8 cellular contexts compared by ENCODE assay signal in the genomic region with DNA sequence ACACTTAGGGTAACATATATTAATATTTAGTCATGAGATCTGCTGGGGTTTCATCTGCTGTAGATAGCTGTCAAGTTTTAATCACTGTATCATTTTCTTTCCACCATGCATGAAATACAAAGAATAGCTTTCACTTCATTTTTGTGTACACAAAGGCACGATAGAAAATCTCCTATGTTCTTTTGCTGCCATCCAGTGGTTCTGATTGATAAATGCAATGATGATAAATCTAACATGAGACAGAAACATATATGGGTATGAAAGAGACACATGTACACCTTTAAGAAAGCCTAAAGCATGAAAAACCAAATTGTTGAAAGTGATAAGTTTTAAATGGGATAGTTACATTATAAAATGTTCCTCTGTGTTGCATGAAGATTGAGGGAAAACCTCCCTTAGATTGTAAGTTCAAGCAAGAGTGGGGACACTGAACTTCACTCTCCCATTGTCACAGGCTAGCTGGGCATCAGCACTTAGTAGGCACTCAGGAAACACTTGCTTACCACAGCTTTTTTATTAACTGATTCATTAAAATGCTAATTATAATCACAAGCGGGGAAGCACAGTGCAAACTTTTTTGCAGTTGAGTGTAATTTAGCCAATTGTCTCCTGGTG. TPM values are rescaled to one million over a fixed set of nuclear protein-coding genes. Genes with fewer than 3 reads are reported as not detected.
DNase-seq lines count a peak whose midpoint lies in the region; ATAC-seq, FAIRE-seq and TF ChIP-seq lines count a peak whose summit lies in the region.

No MANE protein-coding gene starts in this region.

- H3K23ac ChIP-seq in H1 (ENCODE audit: insufficient read length): no peak overlapping the region

- H4K20me1 ChIP-seq in OCI-LY3 (ENCODE audit: insufficient read depth, low read length) (no peaks in the 10 kb centered on the region), H1 (replicated peaks in 1 of 2; ENCODE audit: control insufficient read depth in 1 of 2, insufficient read depth in 2 of 2, low read length in 2 of 2) (no peaks in the 10 kb centered on the region)

- H4K91ac ChIP-seq in H1 (replicated peaks; ENCODE audit: insufficient read length, low read length): no peak overlapping the region

- H3K4me1 Mint-ChIP-seq in nephron: peaks cover 6% of the 10 kb centered on the region
- H3K4me1 Mint-ChIP-seq in activated naive CD8-positive, alpha-beta T cell treated with anti-CD3 and anti-CD28 coated beads, Interleukin-2, amount 50 U/mL, for 24 hours: no peaks in the 10 kb centered on the region

- CTCF ChIA-PET in H1 (lab: Charles Lee; ENCODE audit: partially characterized antibody): interaction anchor here (0.8 to 4.9 kb wide), 38 partner anchors 9 to 785 kb away, joined by 3 to 32 read pairs (median 4); no protein-coding TSS in a partner anchor

- no peak overlapping the region for H2BK5ac ChIP-seq in H1 (ENCODE audit: low read depth, low read length)

- in situ Hi-C loops in KBM-7 (cut with MboI; ENCODE audit: low pct_unique_long_range_greater_than_20kb, low sequenced_read_pairs): no loop called here

- H2AK5ac ChIP-seq in H1 (ENCODE audit: low read depth, low read length): no peak overlapping the region

- no peaks in the 10 kb centered on the region for H3K36me3 Mint-ChIP-seq in nephron (ENCODE audit: low read depth)
- no peaks in the 10 kb centered on the region for H3K36me3 Mint-ChIP-seq in activated naive CD8-positive, alpha-beta T cell treated with anti-CD3 and anti-CD28 coated beads, Interleukin-2, amount 50 U/mL, for 24 hours (ENCODE audit: low read depth)

- H3K79me2 ChIP-seq in OCI-LY3 (ENCODE audit: low read length) (no peaks in the 10 kb centered on the region), H1 (ENCODE audit: control insufficient read depth in 1 of 2, insufficient read depth in 2 of 2, low read length in 2 of 2) (no peaks in the 10 kb centered on the region)

- H3K14ac ChIP-seq in H1 (ENCODE audit: insufficient read length): no peak overlapping the region

- no peak overlapping the region for H2BK20ac ChIP-seq in H1 (ENCODE audit: low read length)

- TF ChIP-seq EP300 in H1 (IDR thresholded peaks at IDR 0.05; ENCODE audit: borderline replicate concordance in 1 of 2, low read depth in 2 of 2, low read length in 2 of 2): no peak

- H3K9me3 Mint-ChIP-seq in nephron: no peaks in the 10 kb centered on the region
- no peaks in the 10 kb centered on the region for H3K9me3 Mint-ChIP-seq in activated naive CD8-positive, alpha-beta T cell treated with anti-CD3 and anti-CD28 coated beads, Interleukin-2, amount 50 U/mL, for 24 hours

- H3K4me3 Mint-ChIP-seq in nephron: no peak overlapping the region
- no peak overlapping the region for H3K4me3 Mint-ChIP-seq in activated naive CD8-positive, alpha-beta T cell treated with anti-CD3 and anti-CD28 coated beads, Interleukin-2, amount 50 U/mL, for 24 hours

- no peak for TF ChIP-seq POLR2A in H1 (IDR thresholded peaks at IDR 0.05; ENCODE audit: control extremely low read depth in 1 of 2, low read depth in 2 of 2, low read length in 2 of 2)

- H3K4me3 ChIP-seq in OCI-LY3 (ENCODE audit: low read length) (no peak overlapping the region), H1 (ENCODE audit: extremely low read depth in 1 of 4, insufficient read depth in 2 of 4, low read depth in 3 of 4, low read length in 4 of 4) (no peak overlapping the region)

- H3K27me3 ChIP-seq in OCI-LY3 (ENCODE audit: low read depth, low read length): no peaks in the 10 kb centered on the region
- H3K27me3 ChIP-seq in H1 (replicated peaks in 1 of 4; ENCODE audit: control insufficient read depth in 3 of 4, extremely low read depth in 1 of 4, insufficient read depth in 3 of 4, low read length in 3 of 4): no peaks in the 10 kb centered on the region

- peak; percentile 86 to 90 for TF ChIP-seq RAD21 in H1 (IDR thresholded peaks at IDR 0.05 in 1 of 2, conservative IDR thresholded peaks at IDR 0.05 in 1 of 2; ENCODE audit: low read depth in 2 of 2, low read length in 2 of 2)

- H2BK120ac ChIP-seq in H1 (replicated peaks; ENCODE audit: low read depth, low read length): no peak overlapping the region

- DNase-seq in DMS53 (lab: John Stamatoyannopoulos, UW) (peak; percentile 83), KBM-7 (peak; percentile 54), H1 (ENCODE audit: low read depth in 1 of 2, low spot score in 2 of 2) (no peak)
- DNase-seq in activated naive CD8-positive, alpha-beta T cell treated with anti-CD3 and anti-CD28 coated beads, Interleukin-2, amount 50 U/mL, for 24 hours: no peak
- DNase-seq in activated naive CD4-positive, alpha-beta T cell treated with anti-CD3 and anti-CD28 coated beads, Interleukin-2, amount 50 U/mL, for 16 hours: no peak

- H4K5ac ChIP-seq in H1 (ENCODE audit: insufficient read length, low read depth, low read length): no peak overlapping the region

- H3K23me2 ChIP-seq in H1 (ENCODE audit: low read depth, low read length): no peaks in the 10 kb centered on the region

- no peak overlapping the region for H2AFZ ChIP-seq in OCI-LY3 (ENCODE audit: low read depth, low read length)
- H2AFZ ChIP-seq in H1 (ENCODE audit: low read length): no peak overlapping the region

- 50% methylated on average over 2 of the region's 2 CpGs; no CpG with 5 or more reads in 1 of the 2 experiments for WGBS in H1 (ENCODE audit: extremely low coverage in 1 of 2, insufficient coverage in 1 of 2, insufficient read length in 1 of 2, insufficient replicate concordance in 2 of 2, low coverage in 1 of 2, low lambda C conversion rate in 2 of 2, missing lambda C conversion rate in 1 of 2), 2 experiments

- H2BK12ac ChIP-seq in H1 (ENCODE audit: low read depth, low read length): no peak overlapping the region

- no peak overlapping the region for H2BK15ac ChIP-seq in H1 (ENCODE audit: low read length)

- peak; percentile 79 for ATAC-seq in GM21381 (IDR thresholded peaks at IDR 0.05; ENCODE audit: unreplicated experiment)
- no peak for ATAC-seq in activated naive CD8-positive, alpha-beta T cell treated with anti-CD3 and anti-CD28 coated beads, Interleukin-2, amount 50 U/mL, for 24 hours

- POLR2A ChIA-PET in H1 (lab: Charles Lee; ENCODE audit: partially characterized antibody): no interaction called here

- FAIRE-seq in H1 (lab: Jason Lieb, UNC): peak; percentile 90

- no peaks in the 10 kb centered on the region for H3K79me1 ChIP-seq in H1 (ENCODE audit: low read depth, low read length)

- no peaks in the 10 kb centered on the region for H3K9me3 ChIP-seq in OCI-LY3 (ENCODE audit: insufficient read depth, low read length)
- H3K9me3 ChIP-seq in H1 (ENCODE audit: insufficient read depth in 2 of 2, low read depth in 1 of 2, low read length in 1 of 2): no peaks in the 10 kb centered on the region

- no peak overlapping the region for H3K27ac ChIP-seq in OCI-LY3 (ENCODE audit: low read length)
- H3K27ac ChIP-seq in H1 (ENCODE audit: low read depth, low read length): no peak overlapping the region

- H3K4me1 ChIP-seq in OCI-LY3 (ENCODE audit: low read length) (no peaks in the 10 kb centered on the region), H1 (replicated peaks in 1 of 4; ENCODE audit: control insufficient read depth in 3 of 4, insufficient read depth in 4 of 4, low read length in 3 of 4) (no peaks in the 10 kb centered on the region)

- peak; percentile 88 for TF ChIP-seq CTCF in OCI-LY3 (IDR thresholded peaks at IDR 0.05; ENCODE audit: low read depth, low read length)
- peak in 2 of 3 experiments; percentile 27 to 49; a peak in 2 of 4 replicates for TF ChIP-seq CTCF in H1 (IDR thresholded peaks at IDR 0.05; ENCODE audit: control extremely low read depth in 1 of 3, insufficient read depth in 1 of 3, low read depth in 1 of 3, low read length in 3 of 3)
- TF ChIP-seq CTCF in nephron (IDR thresholded peaks at IDR 0.05; ENCODE audit: unreplicated experiment in 3 of 3): peak; percentile 69 to 80 (median 80)

- no peak overlapping the region for H3K56ac ChIP-seq in H1 (replicated peaks; ENCODE audit: insufficient read length, low read depth, low read length)

- no peak overlapping the region for H3K4ac ChIP-seq in H1 (replicated peaks; ENCODE audit: insufficient read length, low read depth, low read length)

- no peak overlapping the region for H3K18ac ChIP-seq in H1 (ENCODE audit: extremely low read depth, low read length)

- H3K36me3 ChIP-seq in OCI-LY3 (replicated peaks; ENCODE audit: low read depth, low read length) (no peaks in the 10 kb centered on the region), H1 (ENCODE audit: control insufficient read depth in 2 of 4, insufficient read depth in 4 of 4, low read length in 3 of 4) (no peaks in the 10 kb centered on the region)

- H3K9ac ChIP-seq in OCI-LY3 (ENCODE audit: low read length) (no peak overlapping the region), H1 (replicated peaks in 1 of 4; ENCODE audit: extremely low read depth in 1 of 4, low read depth in 3 of 4, low read length in 3 of 4) (no peak overlapping the region)

- H4K8ac ChIP-seq in H1 (ENCODE audit: extremely low read depth, insufficient read depth, low read length): no peak overlapping the region

- H3K27ac Mint-ChIP-seq in nephron: no peak overlapping the region
- no peak overlapping the region for H3K27ac Mint-ChIP-seq in activated naive CD8-positive, alpha-beta T cell treated with anti-CD3 and anti-CD28 coated beads, Interleukin-2, amount 50 U/mL, for 24 hours

- H3K4me2 ChIP-seq in OCI-LY3 (ENCODE audit: low read length) (peak overlapping the region; percentile 29), H1 (ENCODE audit: insufficient read depth in 1 of 2, low read depth in 2 of 2, low read length in 2 of 2) (no peak overlapping the region)

- peaks cover 3% of the 10 kb centered on the region for H3K27me3 Mint-ChIP-seq in nephron (ENCODE audit: low read depth)
- H3K27me3 Mint-ChIP-seq in activated naive CD8-positive, alpha-beta T cell treated with anti-CD3 and anti-CD28 coated beads, Interleukin-2, amount 50 U/mL, for 24 hours: no peaks in the 10 kb centered on the region

TF ChIP-seq in H1, 55 proteins besides CTCF, POLR2A, EP300 and RAD21 (continues in another document):
- TF ChIP-seq ZNF274 (IDR thresholded peaks at IDR 0.05; ENCODE audit: borderline replicate concordance, extremely low read depth, low read length) (no peak), SUZ12 (IDR thresholded peaks at IDR 0.05; ENCODE audit: low read length) (no peak), GABPA (IDR thresholded peaks at IDR 0.05; ENCODE audit: borderline replicate concordance, insufficient read depth, low read length) (no peak)

RNA-seq across cellular contexts. Expression of gene C1D, which starts 31.2 kb away (rescaled TPM):
- total RNA-seq in H1 (2021; fragmentation: NEBNext Ultra II Directional; extraction: Animal tissue kit (Norgen Biotek cat#: 25700)): 20.5 and 24.1 TPM in 2 replicates
- polyA plus RNA-seq in H1 (2011; rRNA removed): 6.0 and 17.5 TPM in 2 replicates
- polyA plus RNA-seq in H1 (2011; cell fraction: cytosol; rRNA removed): 35.1 TPM
- 1.7 TPM for polyA plus RNA-seq in H1 (2011; cell fraction: nucleus; rRNA removed)
- polyA plus RNA-seq in H1 (2012, experiment 1 of 2): 13.3 to 22.4 TPM (median 16.0 TPM) in 4 replicates
- 12.2 TPM for polyA plus RNA-seq in H1 (2012, experiment 2 of 2)
- 23.2 TPM for polyA plus RNA-seq in H1 (2013, experiment 1 of 2)
- polyA plus RNA-seq in H1 (2013, experiment 2 of 2): 23.7 TPM
- 2.6 and 3.4 TPM in 2 replicates for polyA minus RNA-seq in H1 (2011; rRNA and poly(A)+ RNA removed)
- polyA minus RNA-seq in H1 (2011; cell fraction: cytosol; rRNA and poly(A)+ RNA removed): 4.2 TPM
- polyA minus RNA-seq in H1 (2011; cell fraction: nucleus; rRNA and poly(A)+ RNA removed): 3.5 TPM

Comparison
In these comparisons a context has a peak if more than half of its experiments do, and no peak if none do; other contexts are left out.
1. DNase-seq: peak in DMS53 (single experiment) and KBM-7 (single experiment); none in H1 (0 of 2), activated naive CD8-positive, alpha-beta T cell treated with anti-CD3 and anti-CD28 coated beads, Interleukin-2, amount 50 U/mL, for 24 hours (single experiment) and activated naive CD4-positive, alpha-beta T cell treated with anti-CD3 and anti-CD28 coated beads, Interleukin-2, amount 50 U/mL, for 16 hours (single experiment).
2. CTCF ChIP-seq: peak in every context shown above with its lines; median percentile 88 in OCI-LY3; 80 in nephron; 38 in H1.